20 cellular contexts compared by ENCODE assay signal in genomic region chr2:171004363-171004762, GRCh38.
"Had no signal": no experiment of that assay in that cellular context is flagged by ENCODE, and none has a peak within 500 bp of the region (broad histone marks: within the 10 kb centered on the region; RNA-seq: fewer than 3 reads in every experiment).

No MANE protein-coding gene starts in this region.

- ATAC-seq: esophagus mucosa, heart right ventricle, left lung, lower lobe of right lung had no signal

- H3K9me3 ChIP-seq: heart right ventricle, left lung, lower lobe of right lung, ovary, prostate gland, sigmoid colon, tibial nerve had no signal

- FAIRE-seq: bronchial epithelial cell, small intestine, TTC549 had no signal

- H3K36me3 ChIP-seq: ovary, prostate gland had no signal

- H3K4me1 ChIP-seq: heart right ventricle, left lung, lower lobe of right lung, prostate gland, sigmoid colon, tibial nerve had no signal

- H3K27me3 ChIP-seq: heart right ventricle, left lung, ovary, sigmoid colon, tibial nerve had no signal

- H3K4me3 ChIP-seq: heart right ventricle, left lung, lower lobe of right lung, ovary, prostate gland, sigmoid colon, tibial nerve had no signal

- H3K27ac ChIP-seq: heart right ventricle, left lung, lower lobe of right lung, ovary, prostate gland, sigmoid colon had no signal

- DNase-seq: activated CD4-positive, alpha-beta memory T cell treated with anti-CD3 and anti-CD28 coated beads for 36 hours; activated CD4-positive, alpha-beta T cell treated with anti-CD3 and anti-CD28 coated beads for 4 hours; activated CD8-positive, alpha-beta memory T cell treated with anti-CD3 and anti-CD28 coated beads, Interleukin-2, amount 50 U/mL, for 4 hours; activated T-cell treated with anti-CD3 and anti-CD28 coated beads, Interleukin-2, amount 50 U/mL, for 48 hours; endodermal cell; foreskin fibroblast; heart right ventricle; left lung; lower lobe of right lung; ovary; retina; sigmoid colon; small intestine; stimulated activated CD4-positive, alpha-beta T cell treated with anti-CD3 and anti-CD28 coated beads, Interleukin-4, amount 100 ng/mL, for 24 hours; T-helper 9 cell had no signal
